Comparison of ENCODE assay signal across 8 cellular contexts in the genomic region with DNA sequence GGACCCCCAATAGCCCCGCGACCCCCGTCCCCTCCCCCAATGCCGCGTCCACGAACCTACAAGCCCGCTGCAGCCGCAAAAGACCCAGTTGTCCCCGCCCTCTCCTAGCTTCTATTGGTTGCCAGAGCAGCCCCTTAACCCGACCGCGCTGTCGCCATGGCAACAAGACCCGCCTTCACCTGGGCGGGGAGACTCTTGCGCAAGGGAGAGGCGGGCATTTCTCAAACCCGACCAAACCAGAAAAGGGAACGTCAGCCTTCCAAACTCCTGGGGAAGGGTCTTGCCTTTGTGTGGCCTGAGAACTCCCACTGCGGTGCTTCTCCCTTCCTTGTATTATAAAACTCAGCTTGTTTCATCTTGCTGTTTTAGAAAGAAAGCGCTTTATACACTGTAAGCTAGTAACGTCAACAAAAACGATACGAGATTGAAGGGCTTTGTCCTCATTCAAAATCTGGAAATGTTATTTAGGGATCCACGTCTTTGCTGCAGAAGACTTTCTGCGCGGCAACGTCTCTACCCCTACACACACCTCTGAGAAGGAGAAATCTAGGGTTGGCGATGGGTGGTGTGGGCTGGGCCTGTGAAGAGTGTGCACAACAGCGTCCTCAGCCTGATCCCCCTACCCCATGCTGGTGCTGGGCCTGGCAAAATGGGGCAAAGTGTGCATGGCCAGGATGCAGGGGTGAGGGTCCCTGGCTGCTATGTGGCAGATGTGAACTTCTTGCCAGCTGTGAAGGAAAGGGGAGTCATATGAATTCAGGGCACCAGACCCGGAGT. TPM values are rescaled to one million over a fixed set of nuclear protein-coding genes. Genes with fewer than 3 reads are reported as not detected.
A peak's percentile ranks its signal among the peaks of the same experiment; 100 is the strongest.
DNase-seq lines count a peak whose midpoint lies in the region; ATAC-seq and TF ChIP-seq lines count a peak whose summit lies in the region.

A gene (minus strand): TSS at position 86 of the 777 bp plus-strand sequence. CDS start 551 bp downstream, outside the sequence.

- ATAC-seq in GM21737 (IDR thresholded peaks at IDR 0.05; ENCODE audit: unreplicated experiment) = peak; percentile 95

- DNase-seq in DMS 273 (lab: John Stamatoyannopoulos, UW; ENCODE audit: unreplicated experiment) = peak; percentile 98
- DNase-seq in KG1 (lab: John Stamatoyannopoulos, UW) = peak; percentile 86
- peak; percentile 99 for DNase-seq in activated T-cell treated with anti-CD3 and anti-CD28 coated beads, Interleukin-2, amount 50 U/mL, for 1 hour
- DNase-seq in epithelial cell of proximal tubule (ENCODE audit: low read depth) = no peak
- peak; percentile 98 for DNase-seq in mucosa of gallbladder (ENCODE audit: low spot score)
- DNase-seq in stimulated activated CD8-positive, alpha-beta memory T cell treated with anti-CD3 and anti-CD28 coated beads, Interleukin-4, amount 100 ng/mL, for 24 hours (ENCODE audit: low read depth) = peak; percentile 98

- peak within 1 kb of the TSS; percentile 78 for H3K4me3 ChIP-seq in epithelial cell of proximal tubule (ENCODE audit: low read depth, low read length)

- TF ChIP-seq CTCF in epithelial cell of proximal tubule (conservative IDR thresholded peaks at IDR 0.05; ENCODE audit: low read depth, low read length) = no peak

TF ChIP-seq in PFSK-1, 5 proteins besides CTCF, POLR2A, EP300 and RAD21:
- no peak for TF ChIP-seq TAF1 (IDR thresholded peaks at IDR 0.05; ENCODE audit: borderline replicate concordance, insufficient read depth, low read length)
- peak; percentile 52 for TF ChIP-seq FOXP2 (optimal IDR thresholded peaks at IDR 0.05; ENCODE audit: borderline replicate concordance, extremely low read depth, extremely low read length, insufficient read depth)
- peak; percentile 36; the same call in 1 of the 2 replicates for TF ChIP-seq POLR2AphosphoS5 (IDR thresholded peaks at IDR 0.05; ENCODE audit: low read depth, low read length)
TF ChIP-seq in PFSK-1: peak in this region for 2.

RNA-seq across cellular contexts. Expression of the gene that starts here (rescaled TPM):
- polyA plus RNA-seq in PFSK-1 (2012; ENCODE audit: insufficient read length, low read depth) = 135 TPM
- total RNA-seq in epithelial cell of proximal tubule (85.1 and 126 TPM in 2 replicates), mucosa of gallbladder (72.8 TPM)
